Comparison of ENCODE assay signal across 13 cellular contexts in genomic region chr12:47988073-47989022, GRCh38. TPM values are rescaled to one million over a fixed set of nuclear protein-coding genes. Genes with fewer than 3 reads are reported as not detected.
DNase-seq lines count a peak whose midpoint lies in the region; FAIRE-seq and TF ChIP-seq lines count a peak whose summit lies in the region.
"Had no signal": no experiment of that assay in that cellular context is flagged by ENCODE, and none has a peak within 500 bp of the region (broad histone marks: within the 10 kb centered on the region; RNA-seq: fewer than 3 reads in every experiment).

No MANE protein-coding gene starts in this region.

- H3F3A ChIP-seq in neural cell (ENCODE audit: insufficient read depth, low read length, poor library complexity, severe bottlenecking): no peaks in the 10 kb centered on the region

- H3K79me2 ChIP-seq in neural cell (replicated peaks; ENCODE audit: insufficient read depth, low read length): no peaks in the 10 kb centered on the region

- H3K36me3 ChIP-seq in BLaER1 (no peaks in the 10 kb centered on the region), HEK293 (ENCODE audit: control insufficient read depth in 2 of 2, insufficient read depth in 1 of 2, low read length in 2 of 2) (peaks cover 0 to 48% of the 10 kb centered on the region in 2 experiments; a peak in 2 of 3 replicates), neural cell (ENCODE audit: insufficient read depth, low read length) (no peaks in the 10 kb centered on the region)
- H3K36me3 ChIP-seq: upper lobe of left lung, WERI-Rb-1 had no signal

- FAIRE-seq in HTR-8/SVneo (lab: Jason Lieb, UNC): no peak

- no peak overlapping the region for H3K27ac ChIP-seq in BLaER1
- H3K27ac ChIP-seq in HEK293 (ENCODE audit: extremely low read depth, low read depth, low read length): no peak overlapping the region
- peak overlapping the region; percentile 56 for H3K27ac ChIP-seq in neural cell (ENCODE audit: low read length)
- H3K27ac ChIP-seq: coronary artery, PC-9, upper lobe of left lung, WERI-Rb-1 had no signal

- TF ChIP-seq RAD21 in neural cell (conservative IDR thresholded peaks at IDR 0.05): no peak

- H3K27me3 ChIP-seq in BLaER1 (no peaks in the 10 kb centered on the region), neural cell (ENCODE audit: insufficient read depth, low read depth, low read length) (no peaks in the 10 kb centered on the region)
- H3K27me3 ChIP-seq: upper lobe of left lung had no signal

- H4K20me1 ChIP-seq in BLaER1: no peaks in the 10 kb centered on the region
- H4K20me1 ChIP-seq in neural cell (ENCODE audit: insufficient read depth): no peaks in the 10 kb centered on the region

- H3K9me2 ChIP-seq in neural cell (ENCODE audit: insufficient read depth, low read length): no peaks in the 10 kb centered on the region

- H3K4me2 ChIP-seq in BLaER1 (peak overlapping the region; percentile 77), neural cell (ENCODE audit: low read length) (peak overlapping the region; percentile 73)
- H3K4me2 ChIP-seq: PC-9 had no signal

- H3K9me3 ChIP-seq in BLaER1 (no peaks in the 10 kb centered on the region), HEK293 (ENCODE audit: control insufficient read depth, insufficient read depth, low read depth, low read length) (no peaks in the 10 kb centered on the region), neural cell (ENCODE audit: low read length) (no peaks in the 10 kb centered on the region)
- H3K9me3 ChIP-seq: upper lobe of left lung had no signal

- TF ChIP-seq EP300 in neural cell (conservative IDR thresholded peaks at IDR 0.05; ENCODE audit: poor library complexity, severe bottlenecking): no peak

- no peak overlapping the region for H2AFZ ChIP-seq in neural cell (ENCODE audit: low read depth, low read length)
- H2AFZ ChIP-seq: PC-9 had no signal

- H3K4me1 ChIP-seq in BLaER1 (peaks cover 77% of the 10 kb centered on the region), HEK293 (ENCODE audit: control insufficient read depth, insufficient read depth, low read length) (no peaks in the 10 kb centered on the region)
- H3K4me1 ChIP-seq: upper lobe of left lung had no signal

- H3K4me3 ChIP-seq in BLaER1 (no peak overlapping the region), HEK293 (ENCODE audit: low read depth, low read length) (no peak overlapping the region), neural cell (ENCODE audit: low read length) (peak overlapping the region; percentile 54)
- H3K4me3 ChIP-seq: coronary artery, PC-9, upper lobe of left lung had no signal

- CTCF ChIA-PET in HEK293 (lab: Yijun Ruan, JAX): interaction anchor here (0.6 to 1.1 kb wide), 4 partner anchors 21 to 262 kb away, joined by 3 to 4 read pairs (median 3); partner anchors contain the start of gene TMEM106C

- no peak overlapping the region for H3K9ac ChIP-seq in BLaER1
- H3K9ac ChIP-seq in neural cell (ENCODE audit: low read length): peak overlapping the region; percentile 27

- no peak for TF ChIP-seq CTCF in HEK293 (tag by site-specific recombination; IDR thresholded peaks at IDR 0.05)
- TF ChIP-seq CTCF in neural cell (IDR thresholded peaks at IDR 0.05; ENCODE audit: poor library complexity, severe bottlenecking): no peak

- DNase-seq in cerebellar cortex (ENCODE audit: low spot score) (peak; percentile 28), COR-L47 (lab: John Stamatoyannopoulos, UW) (no peak), HTR-8/SVneo (ENCODE audit: insufficient read length, low spot score) (no peak), pons (ENCODE audit: low spot score) (no peak), SW480 (ENCODE audit: low spot score) (no peak)
- DNase-seq: naive B cell, PC-9, upper lobe of left lung, WERI-Rb-1 had no signal

- POLR2A ChIA-PET in HEK293 (lab: Yijun Ruan, JAX): no interaction called here

TF ChIP-seq in HEK293, 187 proteins besides CTCF, POLR2A, EP300 and RAD21:
- TF ChIP-seq ZFHX2 (tag by site-specific recombination; conservative IDR thresholded peaks at IDR 0.05) (peak; percentile 23), ZBTB1 (tag by site-specific recombination; IDR thresholded peaks at IDR 0.05) (no peak)

TF ChIP-seq in neural cell, 6 proteins besides CTCF, POLR2A, EP300 and RAD21:
- peak; percentile 22 for TF ChIP-seq REST (IDR thresholded peaks at IDR 0.05; ENCODE audit: borderline replicate concordance)
- TF ChIP-seq MXI1 (conservative IDR thresholded peaks at IDR 0.05; ENCODE audit: poor library complexity, severe bottlenecking): peak; percentile 52
- no peak for TF ChIP-seq SMC3 (conservative IDR thresholded peaks at IDR 0.05; ENCODE audit: poor library complexity)

RNA-seq across cellular contexts. Expression of gene COL2A1, which starts 15.9 kb away (rescaled TPM):
- polyA plus RNA-seq in neural cell: 1.2 and 1.3 TPM in 2 replicates
- polyA minus RNA-seq in neural cell: 1.9 and 2.2 TPM in 2 replicates

RNA-seq across cellular contexts. Expression of gene TMEM106C, which starts 25.0 kb away (rescaled TPM):
- polyA plus RNA-seq in neural cell: 286 and 290 TPM in 2 replicates
- polyA minus RNA-seq in neural cell: 133 and 143 TPM in 2 replicates
